Comparison of ENCODE assay signal across 8 cellular contexts in genomic region chr14:70934084-70934483, GRCh38. TPM values are rescaled to one million over a fixed set of nuclear protein-coding genes. Genes with fewer than 3 reads are reported as not detected.
DNase-seq lines count a peak whose midpoint lies in the region; FAIRE-seq and TF ChIP-seq lines count a peak whose summit lies in the region.

No MANE protein-coding gene starts in this region.

- H3K36me3 ChIP-seq in BLaER1 treated with 17β-estradiol and CSF1 and Interleukin-3, amounts not matched to agents 10 nM and 100 nM = peaks cover 0 to 17% (median 7%) of the 10 kb centered on the region in 11 experiments; a peak in 9 of 22 replicates
- H3K36me3 ChIP-seq in KMS-11 (ENCODE audit: insufficient read depth) (no peaks in the 10 kb centered on the region), endothelial cell of umbilical vein (ENCODE audit: control insufficient read depth in 2 of 2, extremely low read depth in 1 of 2, insufficient read depth in 2 of 2, low read length in 2 of 2) (no peaks in the 10 kb centered on the region), ovary (no peaks in the 10 kb centered on the region)

- H3K4me2 ChIP-seq in BLaER1 treated with 17β-estradiol and CSF1 and Interleukin-3, amounts not matched to agents 10 nM and 100 nM = peak overlapping the region in 9 of 11 experiments; percentile 29 to 58 (median 44); a peak in 14 of 22 replicates
- H3K4me2 ChIP-seq in KMS-11 (peak overlapping the region; percentile 3; the same call in 1 of the 2 replicates), endothelial cell of umbilical vein (ENCODE audit: insufficient read depth, low read length) (peak overlapping the region; percentile 29)

- POLR2A ChIA-PET in endothelial cell of umbilical vein (lab: Charles Lee) = no interaction called here

- dilution Hi-C loops in endothelial cell of umbilical vein (cut with MboI; ENCODE audit: extremely low pct_ligation_motif_present, low sequenced_read_pairs) = no loop called here

- H3K79me2 ChIP-seq in KMS-11 (ENCODE audit: insufficient read depth, low read depth) = peaks cover 24% of the 10 kb centered on the region; the same call in 1 of the 2 replicates
- peaks cover 50% of the 10 kb centered on the region for H3K79me2 ChIP-seq in endothelial cell of umbilical vein (ENCODE audit: control insufficient read depth, insufficient read depth, low read length)

- no peak for TF ChIP-seq POLR2A in endothelial cell of umbilical vein (IDR thresholded peaks at IDR 0.05; ENCODE audit: low read depth, low read length)
- TF ChIP-seq POLR2A in ovary (IDR thresholded peaks at IDR 0.05) = no peak

- H2AFZ ChIP-seq in KMS-11 (ENCODE audit: low read depth) (no peak overlapping the region), endothelial cell of umbilical vein (ENCODE audit: low read depth, low read length) (no peak overlapping the region)

- WGBS in ovary, 3 donors = 38 to 46% (median 38%) methylated on average over 5 of the region's 5 CpGs

- H3K27me3 ChIP-seq in BLaER1 treated with 17β-estradiol and CSF1 and Interleukin-3, amounts not matched to agents 10 nM and 100 nM = no peaks in the 10 kb centered on the region
- H3K27me3 ChIP-seq in KMS-11 (ENCODE audit: insufficient read depth, low read depth) (no peaks in the 10 kb centered on the region), endothelial cell of umbilical vein (ENCODE audit: control insufficient read depth in 2 of 2, insufficient read depth in 2 of 2, low read length in 2 of 2) (no peaks in the 10 kb centered on the region), ovary (no peaks in the 10 kb centered on the region)

- no peak for TF ChIP-seq EP300 in ovary (IDR thresholded peaks at IDR 0.05)

- no peak overlapping the region for H3K4me3 Mint-ChIP-seq in nephron

- CTCF ChIA-PET in endothelial cell of umbilical vein (lab: Charles Lee) = interaction anchor here (0.9 to 1.9 kb wide), 6 partner anchors 9 to 38 kb away, joined by 3 to 15 read pairs (median 4); partner anchors contain the start of gene PCNX1

- H4K20me1 ChIP-seq in BLaER1 treated with 17β-estradiol and CSF1 and Interleukin-3, amounts not matched to agents 10 nM and 100 nM = peaks cover 0 to 75% (median 45%) of the 10 kb centered on the region in 11 experiments; a peak in 16 of 22 replicates
- no peaks in the 10 kb centered on the region for H4K20me1 ChIP-seq in KMS-11 (ENCODE audit: insufficient read depth)
- peaks cover 7% of the 10 kb centered on the region for H4K20me1 ChIP-seq in endothelial cell of umbilical vein (replicated peaks; ENCODE audit: control insufficient read depth, extremely low read depth, insufficient read depth, low read length)

- H3K27me3 Mint-ChIP-seq in nephron (ENCODE audit: low read depth) = no peaks in the 10 kb centered on the region

- intact Hi-C loops in endothelial cell of umbilical vein (cut with micrococcal nuclease) (no loop called here), ovary (cut with DNase I) (no loop called here)

- peaks cover 17% of the 10 kb centered on the region for H3K9me3 Mint-ChIP-seq in nephron

- H3K27ac ChIP-seq in BLaER1 treated with 17β-estradiol and CSF1 and Interleukin-3, amounts not matched to agents 10 nM and 100 nM = peak overlapping the region in 4 of 11 experiments; percentile 4 to 34 (median 12); a peak in 2 of 22 replicates
- H3K27ac ChIP-seq in KMS-11 (peak overlapping the region; percentile 46; the same call in 1 of the 2 replicates), endothelial cell of umbilical vein (ENCODE audit: insufficient read depth, low read depth, low read length) (no peak overlapping the region), ovary (no peak overlapping the region)

- peak overlapping the region; percentile 26 to 87 (median 76) for H3K27ac Mint-ChIP-seq in nephron

- H3K9ac ChIP-seq in BLaER1 treated with 17β-estradiol and CSF1 and Interleukin-3, amounts not matched to agents 10 nM and 100 nM = no peak overlapping the region; a peak in 1 of 22 replicates
- H3K9ac ChIP-seq in KMS-11 (no peak overlapping the region), endothelial cell of umbilical vein (replicated peaks; ENCODE audit: extremely low read depth, insufficient read depth, low read length) (no peak overlapping the region)

- H3K4me3 ChIP-seq in BLaER1 treated with 17β-estradiol and CSF1 and Interleukin-3, amounts not matched to agents 10 nM and 100 nM = no peak overlapping the region
- H3K4me3 ChIP-seq in KMS-11 (IDR thresholded peaks at IDR 0.05; ENCODE audit: insufficient read depth, low read depth, low read length) (no peak overlapping the region), endothelial cell of umbilical vein (replicated peaks in 1 of 3; ENCODE audit: insufficient read depth in 1 of 3, low read depth in 1 of 3, low read length in 3 of 3) (no peak overlapping the region), ovary (no peak overlapping the region)

- no TSS peak for BruUV-seq in endothelial cell of umbilical vein (replicated peaks; lab: Mats Ljungman, UMichigan)

- H3K9me1 ChIP-seq in endothelial cell of umbilical vein (replicated peaks; ENCODE audit: control insufficient read depth, extremely low read depth, insufficient read depth, low read length) = no peaks in the 10 kb centered on the region

- TF ChIP-seq CTCF in KMS-11 (conservative IDR thresholded peaks at IDR 0.05; ENCODE audit: low read depth, low read length) (no peak), endothelial cell of umbilical vein (IDR thresholded peaks at IDR 0.05; ENCODE audit: extremely low read depth in 1 of 2, insufficient read depth in 1 of 2, low read depth in 1 of 2, low read length in 2 of 2) (no peak), nephron (IDR thresholded peaks at IDR 0.05; ENCODE audit: unreplicated experiment in 3 of 3) (no peak), ovary (IDR thresholded peaks at IDR 0.05) (no peak)

- no peak for FAIRE-seq in endothelial cell of umbilical vein (lab: Jason Lieb, UNC)

- peaks cover 0 to 32% (median 21%) of the 10 kb centered on the region in 11 experiments; a peak in 16 of 22 replicates for H3K9me3 ChIP-seq in BLaER1 treated with 17β-estradiol and CSF1 and Interleukin-3, amounts not matched to agents 10 nM and 100 nM (replicated peaks in 1 of 11)
- H3K9me3 ChIP-seq in endothelial cell of umbilical vein (replicated peaks; ENCODE audit: control insufficient read depth, insufficient read depth, low read length) (no peaks in the 10 kb centered on the region), ovary (no peaks in the 10 kb centered on the region)

- peaks cover 30% of the 10 kb centered on the region for H3K4me1 Mint-ChIP-seq in nephron

- peaks cover 12 to 34% (median 24%) of the 10 kb centered on the region in 10 experiments for H3K4me1 ChIP-seq in BLaER1 treated with 17β-estradiol and CSF1 and Interleukin-3, amounts not matched to agents 10 nM and 100 nM
- peaks cover 22% of the 10 kb centered on the region for H3K4me1 ChIP-seq in KMS-11 (ENCODE audit: low read depth, poor library complexity, severe bottlenecking)
- H3K4me1 ChIP-seq in endothelial cell of umbilical vein (ENCODE audit: control insufficient read depth, extremely low read depth, insufficient read depth, low read length) = peaks cover 13% of the 10 kb centered on the region
- H3K4me1 ChIP-seq in ovary (ENCODE audit: insufficient read depth) = peaks cover 6% of the 10 kb centered on the region

- DNase-seq in endothelial cell of umbilical vein (ENCODE audit: low read depth, low spot score) (no peak), DMS 273 treated with DMSO at 0.1 percent for 48 hours (lab: John Stamatoyannopoulos, UW) (no peak), globus pallidus (ENCODE audit: low spot score) (no peak), ovary (no peak), NCI-H526 treated with DMSO at 0.1 percent for 48 hours (lab: John Stamatoyannopoulos, UW) (no peak)

- peaks cover 22% of the 10 kb centered on the region for H3K36me3 Mint-ChIP-seq in nephron (ENCODE audit: low read depth)

TF ChIP-seq in endothelial cell of umbilical vein, 7 proteins besides CTCF, POLR2A, EP300 and RAD21:
- no peak for TF ChIP-seq MYC (IDR thresholded peaks at IDR 0.05; ENCODE audit: low read depth, low read length)
- no peak for TF ChIP-seq GATA2 (IDR thresholded peaks at IDR 0.05; ENCODE audit: insufficient read depth, insufficient read length, low read depth, low read length)
- TF ChIP-seq FOS (IDR thresholded peaks at IDR 0.05; ENCODE audit: borderline replicate concordance, insufficient read depth, low read length) = no peak
- no peak for TF ChIP-seq POLR2AphosphoS5 (IDR thresholded peaks at IDR 0.05; ENCODE audit: insufficient read depth, low read depth, low read length)
- no peak for TF ChIP-seq JUN (IDR thresholded peaks at IDR 0.05; ENCODE audit: borderline replicate concordance, insufficient read depth, insufficient read length, low read depth)
- no peak for TF ChIP-seq EZH2 (IDR thresholded peaks at IDR 0.05; ENCODE audit: borderline replicate concordance, low read depth, low read length, severe bottlenecking)
- TF ChIP-seq MAX (IDR thresholded peaks at IDR 0.05; ENCODE audit: insufficient read depth, insufficient read length) = no peak

RNA-seq across cellular contexts. Expression of gene PCNX1, which starts 26.8 kb away (rescaled TPM):
- total RNA-seq in endothelial cell of umbilical vein (30.6 and 40.5 TPM in 2 replicates), ovary (100 to 1,000 TPM in 1 of 7 donors, 10 to 100 TPM in 6; 49.5 to 101 (median 74.3) TPM)
- polyA plus RNA-seq in endothelial cell of umbilical vein (21.4 and 24.0 TPM in 2 replicates), ovary (10 to 100 TPM; 13.3 to 31.6 TPM)
- polyA plus RNA-seq in endothelial cell of umbilical vein (2011; cell fraction: cytosol; rRNA removed) = 12.5 and 12.6 TPM in 2 replicates
- 49.3 and 53.5 TPM in 2 replicates for polyA plus RNA-seq in endothelial cell of umbilical vein (2011; cell fraction: nucleus; rRNA removed)
- 18.3 and 19.0 TPM in 2 replicates for polyA plus RNA-seq in endothelial cell of umbilical vein (2012)
- polyA minus RNA-seq in endothelial cell of umbilical vein = 168 and 175 TPM in 2 replicates
- 45.6 TPM for polyA minus RNA-seq in endothelial cell of umbilical vein (2011; cell fraction: cytosol; rRNA and poly(A)+ RNA removed)
- polyA minus RNA-seq in endothelial cell of umbilical vein (2011; cell fraction: nucleus; rRNA and poly(A)+ RNA removed) = 155 and 232 TPM in 2 replicates
